ENCODE assay signal across 8 cellular contexts in genomic region chr1:243850013-243850367, GRCh38. TPM values are rescaled to one million over a fixed set of nuclear protein-coding genes. Genes with fewer than 3 reads are reported as not detected.
DNase-seq lines count a peak whose midpoint lies in the region; ATAC-seq, FAIRE-seq and TF ChIP-seq lines count a peak whose summit lies in the region.

TSS of gene AKT3 (minus strand) at chr1:243850243. CDS start at chr1:243843170, 7,073 bp downstream.

- H3K27ac ChIP-seq in pancreas = peak within 1 kb of the TSS; percentile 61 to 90 (median 87)

- peaks cover 2% of the 10 kb centered on the region for H3K36me3 Mint-ChIP-seq in activated CD4-positive, alpha-beta memory T cell treated with anti-CD3 and anti-CD28 coated beads, Interleukin-2, amount 10 ng/mL, durations not matched to agents 7 days and 5 days (ENCODE audit: low read depth)
- H3K36me3 Mint-ChIP-seq in glutamatergic neuron (ENCODE audit: unreplicated experiment) = no peaks in the 10 kb centered on the region

- H3K4me3 Mint-ChIP-seq in activated CD4-positive, alpha-beta memory T cell treated with anti-CD3 and anti-CD28 coated beads, Interleukin-2, amount 10 ng/mL, durations not matched to agents 7 days and 5 days = peak within 1 kb of the TSS; percentile 89
- peak within 1 kb of the TSS; percentile 96 for H3K4me3 Mint-ChIP-seq in glutamatergic neuron (ENCODE audit: unreplicated experiment)

- no peaks in the 10 kb centered on the region for H3K9me3 Mint-ChIP-seq in activated CD4-positive, alpha-beta memory T cell treated with anti-CD3 and anti-CD28 coated beads, Interleukin-2, amount 10 ng/mL, durations not matched to agents 7 days and 5 days
- peaks cover 8% of the 10 kb centered on the region for H3K9me3 Mint-ChIP-seq in glutamatergic neuron (ENCODE audit: unreplicated experiment)

- CTCF ChIA-PET in activated CD4-positive, alpha-beta memory T cell treated with anti-CD3 and anti-CD28 coated beads, Interleukin-2, amount 10 ng/mL, durations not matched to agents 7 days and 5 days (lab: Charles Lee) = no interaction called here

- peak within 1 kb of the TSS; percentile 87 for H3K27ac Mint-ChIP-seq in activated CD4-positive, alpha-beta memory T cell treated with anti-CD3 and anti-CD28 coated beads, Interleukin-2, amount 10 ng/mL, durations not matched to agents 7 days and 5 days
- peak within 1 kb of the TSS; percentile 99 for H3K27ac Mint-ChIP-seq in glutamatergic neuron (ENCODE audit: unreplicated experiment)

- POLR2A ChIA-PET in activated CD4-positive, alpha-beta memory T cell treated with anti-CD3 and anti-CD28 coated beads, Interleukin-2, amount 10 ng/mL, durations not matched to agents 7 days and 5 days (lab: Charles Lee) = interaction anchor here (1.0 to 1.6 kb wide), 3 partner anchors 198 to 610 kb away, joined by 3 to 6 read pairs (median 3); no protein-coding TSS in a partner anchor

- H3K4me1 Mint-ChIP-seq in activated CD4-positive, alpha-beta memory T cell treated with anti-CD3 and anti-CD28 coated beads, Interleukin-2, amount 10 ng/mL, durations not matched to agents 7 days and 5 days = peaks cover 23% of the 10 kb centered on the region
- H3K4me1 Mint-ChIP-seq in glutamatergic neuron (ENCODE audit: low read depth, unreplicated experiment) = peaks cover 15% of the 10 kb centered on the region

- WGBS in pancreas, 2 donors = 0 to 1% methylated on average over 1 to 27 of the region's 39 CpGs

- H3K9me3 ChIP-seq in pancreas = no peaks in the 10 kb centered on the region

- H3K4me1 ChIP-seq in pancreas = peaks cover 0 to 6% (median 5%) of the 10 kb centered on the region in 3 donors

- DNase-seq in NCI-H82 treated with DMSO at 0.1 percent for 48 hours (lab: John Stamatoyannopoulos, UW; ENCODE audit: unreplicated experiment) = peak; percentile 69
- no peak for DNase-seq in NCI-H82 (lab: John Stamatoyannopoulos, UW)
- DNase-seq in activated CD4-positive, alpha-beta memory T cell treated with anti-CD3 and anti-CD28 coated beads, Interleukin-2, amount 10 ng/mL, durations not matched to agents 7 days and 5 days = no peak
- DNase-seq in glutamatergic neuron = peak; percentile 86
- DNase-seq in pancreas = peak in 4 of 6 donors; percentile 70 to 88 (median 77)
- DNase-seq in superior temporal gyrus (ENCODE audit: extremely low spot score) = no peak

- no peak for FAIRE-seq in pancreas (lab: Jason Lieb, UNC)

- H3K36me3 ChIP-seq in pancreas = no peaks in the 10 kb centered on the region

- ATAC-seq in pancreas (peak; percentile 2 to 84 (median 82)), HG02763 (IDR thresholded peaks at IDR 0.05; ENCODE audit: unreplicated experiment) (no peak), HG02870 (IDR thresholded peaks at IDR 0.05; ENCODE audit: unreplicated experiment) (no peak)

- H3K27me3 Mint-ChIP-seq in activated CD4-positive, alpha-beta memory T cell treated with anti-CD3 and anti-CD28 coated beads, Interleukin-2, amount 10 ng/mL, durations not matched to agents 7 days and 5 days = peaks cover 8% of the 10 kb centered on the region
- peaks cover 12% of the 10 kb centered on the region for H3K27me3 Mint-ChIP-seq in glutamatergic neuron (ENCODE audit: unreplicated experiment)

- no peak for TF ChIP-seq CTCF in glutamatergic neuron (IDR thresholded peaks at IDR 0.05; ENCODE audit: partially characterized antibody, unreplicated experiment)
- no peak for TF ChIP-seq CTCF in pancreas (IDR thresholded peaks at IDR 0.05)

- peaks cover 0 to 5% (median 0%) of the 10 kb centered on the region in 4 donors for H3K27me3 ChIP-seq in pancreas

- intact Hi-C loops in pancreas (cut with DNase I) = no loop called here

- peak within 1 kb of the TSS; percentile 57 to 69 (median 60) for H3K4me3 ChIP-seq in pancreas

RNA-seq across cellular contexts. Expression of gene AKT3, which starts in this region (rescaled TPM):
- 10 to 100 TPM; 38.2 to 41.4 TPM for total RNA-seq in activated CD4-positive, alpha-beta memory T cell treated with anti-CD3 and anti-CD28 coated beads, Interleukin-2, amount 10 ng/mL, durations not matched to agents 7 days and 5 days
- total RNA-seq in glutamatergic neuron (ENCODE audit: unreplicated experiment) (169 TPM), pancreas (10 to 100 TPM in 5 of 6 donors, 1 to 10 TPM in 1; 9.9 to 24.1 (median 15.6) TPM)
- 1 to 10 TPM; 4.2 to 8.9 TPM for polyA plus RNA-seq in pancreas

Comparison
In these comparisons a context has a peak if more than half of its experiments do, and no peak if none do; other contexts are left out.
1. DNase-seq: peak in NCI-H82 treated with DMSO at 0.1 percent for 48 hours (single experiment), glutamatergic neuron (single experiment) and pancreas (4 of 6); none in NCI-H82 (single experiment), activated CD4-positive, alpha-beta memory T cell treated with anti-CD3 and anti-CD28 coated beads, Interleukin-2, amount 10 ng/mL, durations not matched to agents 7 days and 5 days (single experiment) and superior temporal gyrus (single experiment).
2. ATAC-seq: peak in pancreas (4 of 4); none in HG02763 (single experiment) and HG02870 (single experiment).